In the genomic region with DNA sequence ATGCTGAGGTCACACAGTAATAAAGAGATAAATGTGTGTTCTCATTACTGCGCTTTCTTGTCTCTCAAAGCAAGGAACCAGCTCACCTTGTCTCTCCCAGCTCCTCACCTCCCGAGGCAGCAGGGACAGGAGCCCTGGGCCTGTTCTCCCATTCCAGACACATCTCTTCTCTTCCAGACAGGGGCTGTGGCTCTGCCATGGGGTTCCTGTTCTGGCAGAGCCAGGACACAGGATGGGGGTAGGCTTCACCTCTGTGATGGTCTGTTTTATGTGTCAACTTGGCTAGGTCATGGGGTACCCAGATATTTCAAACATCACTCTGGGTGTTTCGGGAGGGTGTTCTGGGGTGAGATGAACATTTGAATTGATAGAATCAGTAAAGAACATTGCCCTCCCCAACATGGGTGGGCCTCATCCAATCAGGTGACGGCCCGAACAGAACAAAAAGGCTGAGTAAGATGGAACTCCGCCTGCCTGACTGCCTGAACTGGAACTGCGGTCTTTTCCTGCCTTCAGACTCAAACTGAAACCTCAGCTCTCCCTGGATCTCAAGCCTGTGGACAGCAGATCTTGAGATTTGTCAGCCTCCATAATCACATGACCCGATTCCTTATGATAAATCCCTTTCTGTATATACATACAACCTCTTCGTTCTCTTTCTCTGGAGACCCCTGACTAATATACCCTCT, we compare ENCODE assay signal across 2 cellular contexts.
TF ChIP-seq lines count a peak whose summit lies in the region.

No MANE protein-coding gene starts in this region.

TF ChIP-seq in K562, 482 proteins besides CTCF, POLR2A, EP300 and RAD21:
- TF ChIP-seq, protein P1, sequence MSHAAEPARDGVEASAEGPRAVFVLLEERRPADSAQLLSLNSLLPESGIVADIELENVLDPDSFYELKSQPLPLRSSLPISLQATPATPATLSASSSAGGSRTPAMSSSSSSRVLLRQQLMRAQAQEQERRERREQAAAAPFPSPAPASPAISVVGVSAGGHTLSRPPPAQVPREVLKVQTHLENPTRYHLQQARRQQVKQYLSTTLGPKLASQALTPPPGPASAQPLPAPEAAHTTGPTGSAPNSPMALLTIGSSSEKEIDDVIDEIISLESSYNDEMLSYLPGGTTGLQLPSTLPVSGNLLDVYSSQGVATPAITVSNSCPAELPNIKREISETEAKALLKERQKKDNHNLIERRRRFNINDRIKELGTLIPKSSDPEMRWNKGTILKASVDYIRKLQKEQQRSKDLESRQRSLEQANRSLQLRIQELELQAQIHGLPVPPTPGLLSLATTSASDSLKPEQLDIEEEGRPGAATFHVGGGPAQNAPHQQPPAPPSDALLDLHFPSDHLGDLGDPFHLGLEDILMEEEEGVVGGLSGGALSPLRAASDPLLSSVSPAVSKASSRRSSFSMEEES (CRISPR knock-in tag; IDR thresholded peaks at IDR 0.05) = peak; percentile 56
- TF ChIP-seq ZNF695 (CRISPR knock-in tag; IDR thresholded peaks at IDR 0.05) = no peak
- TF ChIP-seq ZNF134 (CRISPR knock-in tag; conservative IDR thresholded peaks at IDR 0.05) = peak; percentile 99
- TF ChIP-seq TARDBP (IDR thresholded peaks at IDR 0.05) = no peak

TF ChIP-seq in H1, 55 proteins besides CTCF, POLR2A, EP300 and RAD21:
- TF ChIP-seq NRF1 (IDR thresholded peaks at IDR 0.05; ENCODE audit: low read depth, low read length) (no peak), SAP30 (IDR thresholded peaks at IDR 0.05; ENCODE audit: insufficient read depth, insufficient replicate concordance, low read length) (no peak), JUND (IDR thresholded peaks at IDR 0.05; ENCODE audit: low read length) (no peak), KDM1A (IDR thresholded peaks at IDR 0.05; ENCODE audit: borderline replicate concordance, low read length) (peak; percentile 50; the same call in 1 of the 2 replicates), TBP (IDR thresholded peaks at IDR 0.05; ENCODE audit: low read depth, low read length) (no peak), BCL11A (IDR thresholded peaks at IDR 0.05; ENCODE audit: low read depth in 2 of 2, low read length in 2 of 2) (no peak), POU5F1 (IDR thresholded peaks at IDR 0.05; ENCODE audit: low read depth, low read length) (no peak)
- TF ChIP-seq, protein P2, sequence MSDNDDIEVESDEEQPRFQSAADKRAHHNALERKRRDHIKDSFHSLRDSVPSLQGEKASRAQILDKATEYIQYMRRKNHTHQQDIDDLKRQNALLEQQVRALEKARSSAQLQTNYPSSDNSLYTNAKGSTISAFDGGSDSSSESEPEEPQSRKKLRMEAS (IDR thresholded peaks at IDR 0.05) = no peak
